16 cellular contexts compared by ENCODE assay signal in the genomic region with DNA sequence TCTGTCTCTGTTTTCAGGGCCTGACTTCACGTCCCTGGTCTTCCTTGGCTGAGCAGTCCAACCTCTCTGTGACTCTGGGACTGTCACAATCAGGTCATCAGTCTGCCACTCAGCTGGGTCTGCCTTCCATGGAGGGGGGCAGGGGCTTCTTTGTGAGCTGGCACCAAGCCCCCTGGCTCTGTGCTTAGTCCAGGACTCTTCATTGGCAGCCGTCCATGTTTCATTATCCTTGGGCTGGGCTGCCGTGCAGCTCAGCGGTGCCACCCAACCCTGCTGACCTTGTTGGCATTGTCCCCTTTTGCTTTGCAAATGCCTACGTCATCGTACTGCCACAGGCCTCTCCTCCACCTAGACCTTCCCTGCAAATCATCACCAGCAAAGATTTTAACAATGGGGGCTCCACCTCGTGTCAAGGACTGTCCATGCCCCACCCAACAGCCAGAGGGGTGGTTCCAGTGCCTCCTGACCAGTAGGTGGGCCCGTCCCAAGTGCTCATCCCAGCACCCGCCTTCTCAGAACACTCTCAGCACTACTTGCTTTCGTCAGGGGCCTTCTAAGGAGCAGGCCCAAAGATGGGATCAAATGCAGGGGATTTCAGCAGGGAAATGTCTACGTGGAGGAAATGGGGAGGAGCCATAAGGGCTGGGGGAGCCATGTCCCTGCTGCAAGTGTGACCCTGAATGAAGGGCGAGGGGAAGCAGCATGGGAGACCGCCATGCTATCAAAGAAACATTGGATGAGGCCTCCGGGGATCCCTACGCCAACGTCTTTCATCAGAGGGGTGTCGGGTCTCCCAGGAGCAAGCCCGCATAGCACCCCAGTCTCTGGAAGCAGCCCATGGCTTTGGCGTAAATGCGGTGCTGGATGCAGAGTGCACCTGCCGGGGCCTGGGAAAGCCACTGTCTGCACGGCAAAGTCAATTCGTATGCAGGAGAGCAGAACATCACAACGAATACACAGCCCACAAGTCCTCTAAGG. TPM values are rescaled to one million over a fixed set of nuclear protein-coding genes. Genes with fewer than 3 reads are reported as not detected.
"Had no signal": no experiment of that assay in that cellular context is flagged by ENCODE, and none has a peak within 500 bp of the region (broad histone marks: within the 10 kb centered on the region; RNA-seq: fewer than 3 reads in every experiment).

No MANE protein-coding gene starts in this region.

- H3K27me3 ChIP-seq: ascending aorta, ovary had no signal

- ATAC-seq: left lung had no signal

- H3K27ac ChIP-seq: ascending aorta, dorsolateral prefrontal cortex, left lung, ovary, skin epidermis, stomach, thoracic aorta had no signal

- H3K4me1 ChIP-seq: left lung had no signal

- H3K4me3 ChIP-seq: ascending aorta, dorsolateral prefrontal cortex, left lung, ovary, skin epidermis, stomach, thoracic aorta had no signal

- DNase-seq: activated CD4-positive, alpha-beta T cell treated with anti-CD3 and anti-CD28 coated beads, Interleukin-2, amount 50 U/mL, for 1 hour; activated gamma-delta T cell treated with Interleukin-2 at 50 U/mL for 16 hours; dorsolateral prefrontal cortex; mesenchymal stem cell; ovary; stomach had no signal

- H3K36me3 ChIP-seq: ascending aorta, left lung, ovary, stomach, thoracic aorta had no signal

RNA-seq across cellular contexts. Expression of a gene that starts 18.2 kb away (rescaled TPM):
- total RNA-seq: activated CD8-positive, alpha-beta memory T cell treated with anti-CD3 and anti-CD28 coated beads for 36 hours; ascending aorta; bronchial epithelial cell; glomerular endothelial cell; left lung; ovary; stomach; T-helper 2 cell treated with Interferon-gamma antibody and Interleukin-4, amounts not matched to agents 100 ng/mL and 5 ng/mL, for 36 hours; thoracic aorta had no signal
- polyA plus RNA-seq: esophagus, neural cell, ovary, stomach had no signal

RNA-seq across cellular contexts. Expression of a gene that starts 35.2 kb away (rescaled TPM):
- total RNA-seq: glomerular endothelial cell had no signal
